Comparison of ENCODE assay signal across 8 cellular contexts in the genomic region with DNA sequence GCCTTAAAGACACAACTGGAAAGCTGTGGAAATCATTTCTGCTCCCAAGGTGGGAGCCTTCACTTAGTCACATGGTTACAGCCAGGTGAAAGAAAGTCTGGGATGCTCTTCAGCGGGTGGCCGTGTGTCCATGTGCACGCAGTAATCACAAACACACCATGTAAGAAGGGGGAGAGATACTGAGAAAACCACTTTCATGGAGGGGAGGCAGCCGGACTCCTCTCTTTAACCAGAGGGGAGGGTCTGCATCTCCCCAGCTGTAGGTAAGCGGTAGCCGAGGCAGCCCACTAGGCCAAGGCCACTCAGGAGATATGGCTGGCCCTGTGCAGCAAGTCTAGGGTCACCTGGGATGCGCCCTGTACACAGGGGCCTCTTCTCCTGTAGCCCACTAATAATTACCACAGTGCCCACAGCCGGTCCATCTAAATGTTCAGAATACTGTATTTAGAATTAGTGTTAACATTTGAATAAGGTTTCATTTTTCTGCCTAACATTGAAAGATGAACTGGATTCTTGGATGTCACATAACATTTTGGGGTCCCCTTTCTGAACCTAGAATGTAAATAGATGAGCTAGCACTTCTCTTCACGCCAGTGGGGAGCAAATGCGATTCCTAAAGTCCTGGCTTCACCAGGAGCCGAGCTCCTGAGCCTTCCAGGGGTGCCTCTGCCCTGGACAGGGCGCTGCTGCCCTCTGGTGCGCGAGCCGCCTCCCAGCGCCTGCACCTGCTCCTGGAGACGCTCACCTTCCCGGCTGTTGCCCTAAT. TPM values are rescaled to one million over a fixed set of nuclear protein-coding genes. Genes with fewer than 3 reads are reported as not detected.
A peak's percentile ranks its signal among the peaks of the same experiment; 100 is the strongest.
DNase-seq lines count a peak whose midpoint lies in the region; ATAC-seq and TF ChIP-seq lines count a peak whose summit lies in the region.

No MANE protein-coding gene starts in this region.

- TF ChIP-seq RAD21 in IMR-90 (IDR thresholded peaks at IDR 0.05; ENCODE audit: low read length) (peak; percentile 38), liver (IDR thresholded peaks at IDR 0.05) (peak; percentile 91 to 97)

- no peak overlapping the region for H3K56ac ChIP-seq in IMR-90 (ENCODE audit: extremely low read depth, insufficient read depth, low read length)

- H3K36me3 Mint-ChIP-seq in T-cell, result peaks cover 9% of the 10 kb centered on the region
- peaks cover 26% of the 10 kb centered on the region for H3K36me3 Mint-ChIP-seq in stimulated activated effector memory CD8-positive, alpha-beta T cell treated with anti-CD3 and anti-CD28 coated beads, Interleukin-12 subunit alpha, Interleukin-12 subunit beta, amount 100 ng/mL, for 72 hours

- H2AK9ac ChIP-seq in IMR-90 (replicated peaks; ENCODE audit: low read depth, low read length, poor library complexity), result no peak overlapping the region

- H3K9ac ChIP-seq in IMR-90 (ENCODE audit: low read depth, low read length), result no peak overlapping the region
- no peak overlapping the region for H3K9ac ChIP-seq in liver (ENCODE audit: low read depth in 1 of 2, low read length in 2 of 2)

- H2BK5ac ChIP-seq in IMR-90 (ENCODE audit: low read depth, low read length, poor library complexity, severe bottlenecking), result no peak overlapping the region

- no peak overlapping the region for H4K8ac ChIP-seq in IMR-90 (ENCODE audit: low read depth in 2 of 2, low read length in 2 of 2)

- H4K91ac ChIP-seq in IMR-90 (ENCODE audit: insufficient read depth, low read depth, low read length), result no peak overlapping the region

- H3K4me3 ChIP-seq in IMR-90 (ENCODE audit: insufficient read depth, low read depth, low read length), result no peak overlapping the region
- H3K4me3 ChIP-seq in brain microvascular endothelial cell (ENCODE audit: low read depth, low read length), result no peak overlapping the region
- no peak overlapping the region for H3K4me3 ChIP-seq in liver (ENCODE audit: low read depth in 1 of 3, low read length in 3 of 3)

- no peaks in the 10 kb centered on the region for H3K9me1 ChIP-seq in IMR-90 (ENCODE audit: insufficient read depth, low read length)

- H3K4me1 ChIP-seq in IMR-90 (ENCODE audit: control insufficient read depth, insufficient read depth, low read length), result no peaks in the 10 kb centered on the region
- no peaks in the 10 kb centered on the region for H3K4me1 ChIP-seq in liver (ENCODE audit: control insufficient read depth in 4 of 4, insufficient read depth in 4 of 4, low read length in 3 of 4)

- H3K27me3 ChIP-seq in IMR-90 (ENCODE audit: control insufficient read depth, insufficient read depth, low read length) (no peaks in the 10 kb centered on the region), brain microvascular endothelial cell (replicated peaks) (no peaks in the 10 kb centered on the region), liver (ENCODE audit: control insufficient read depth in 4 of 4, insufficient read depth in 4 of 4, low read length in 3 of 4) (no peaks in the 10 kb centered on the region)

- H4K5ac ChIP-seq in IMR-90 (ENCODE audit: low read depth, low read length), result no peak overlapping the region

- no peaks in the 10 kb centered on the region for H3K36me3 ChIP-seq in IMR-90 (ENCODE audit: control insufficient read depth, insufficient read depth, low read length)
- no peaks in the 10 kb centered on the region for H3K36me3 ChIP-seq in brain microvascular endothelial cell (replicated peaks)
- no peaks in the 10 kb centered on the region for H3K36me3 ChIP-seq in liver (ENCODE audit: control insufficient read depth in 4 of 4, insufficient read depth in 3 of 4, low read depth in 1 of 4, low read length in 3 of 4)

- H3K79me1 ChIP-seq in IMR-90 (ENCODE audit: low read depth in 1 of 2, low read length in 2 of 2), result no peaks in the 10 kb centered on the region

- TF ChIP-seq CTCF in IMR-90 (conservative IDR thresholded peaks at IDR 0.05; ENCODE audit: low read depth, low read length) (0 out of 2 replicates have a peak, but pooled peaks have one; percentile 26), brain microvascular endothelial cell (IDR thresholded peaks at IDR 0.05; ENCODE audit: low read depth, low read length, missing control alignments) (peak; percentile 64), liver (IDR thresholded peaks at IDR 0.05; ENCODE audit: low read depth, low read length, missing input control) (peak; percentile 81)

- no peak overlapping the region for H3K23ac ChIP-seq in IMR-90 (ENCODE audit: low read depth, low read length)

- no peak for TF ChIP-seq POLR2A in IMR-90 (IDR thresholded peaks at IDR 0.05; ENCODE audit: low read depth, low read length)

- no peak overlapping the region for H2BK20ac ChIP-seq in IMR-90 (ENCODE audit: low read depth, low read length)

- peaks cover 4 to 5% of the 10 kb centered on the region in 2 donors for H3K27me3 Mint-ChIP-seq in T-cell

- no CpG with 5 or more reads among the region's 18 CpGs for whole genome bisulfite sequencing in IMR-90 (ENCODE audit: extremely low coverage in 2 of 2, insufficient read length in 1 of 2), 2 experiments
- 44% methylated on average over 18 of the region's 18 CpGs for WGBS in liver

- no peak overlapping the region for H3K18ac ChIP-seq in IMR-90 (ENCODE audit: low read depth, low read length)

- ATAC-seq in GM19455 (IDR thresholded peaks at IDR 0.05; ENCODE audit: unreplicated experiment) (peak; percentile 75), IMR-90 (ENCODE audit: low read depth) (no peak), T-cell (replicated peaks in 1 of 4) (peak; percentile 66 to 77 (median 75))
- ATAC-seq in stimulated activated effector memory CD8-positive, alpha-beta T cell treated with anti-CD3 and anti-CD28 coated beads, Interleukin-12 subunit alpha, Interleukin-12 subunit beta, amount 100 ng/mL, for 72 hours, result peak; percentile 76

- H4K20me1 ChIP-seq in IMR-90 (ENCODE audit: insufficient read depth, low read length), result no peaks in the 10 kb centered on the region

- H3K4me3 Mint-ChIP-seq in T-cell, result no peak overlapping the region
- H3K4me3 Mint-ChIP-seq in stimulated activated effector memory CD8-positive, alpha-beta T cell treated with anti-CD3 and anti-CD28 coated beads, Interleukin-12 subunit alpha, Interleukin-12 subunit beta, amount 100 ng/mL, for 72 hours, result peak overlapping the region; percentile 44

- no peak overlapping the region for H2AFZ ChIP-seq in IMR-90 (replicated peaks; ENCODE audit: low read length, poor library complexity)

- H2BK120ac ChIP-seq in IMR-90 (ENCODE audit: low read depth, low read length), result no peak overlapping the region

- no peak overlapping the region for H3K4ac ChIP-seq in IMR-90 (ENCODE audit: low read depth, low read length)

- H3K27ac ChIP-seq in IMR-90 (ENCODE audit: insufficient read depth, low read length), result no peak overlapping the region
- no peak overlapping the region for H3K27ac ChIP-seq in brain microvascular endothelial cell
- H3K27ac ChIP-seq in liver (ENCODE audit: low read depth in 1 of 2, low read length in 2 of 2), result no peak overlapping the region

- no TSS peak for BruUV-seq in IMR-90 (replicated peaks; lab: Mats Ljungman, UMichigan)

- H3K9me3 ChIP-seq in IMR-90 (ENCODE audit: control insufficient read depth, insufficient read depth, low read length), result peaks cover 14% of the 10 kb centered on the region
- H3K9me3 ChIP-seq in liver (ENCODE audit: control insufficient read depth in 4 of 4, low read length in 3 of 4), result no peaks in the 10 kb centered on the region

- in situ Hi-C loops in Caki2 (cut with HindIII; ENCODE audit: low pct_unique_long_range_greater_than_20kb, low sequenced_read_pairs) (no loop called here), IMR-90 (cut with MboI; ENCODE audit: low sequenced_read_pairs) (no loop called here), brain microvascular endothelial cell (cut with HindIII; ENCODE audit: low pct_ligation_motif_present, low sequenced_read_pairs) (no loop called here)

- CTCF ChIA-PET in IMR-90 (lab: Yijun Ruan, JAX), result interaction anchor here (0.5 kb wide), 1 partner anchor 484 kb away, joined by 4 read pairs; no protein-coding TSS in a partner anchor
- CTCF ChIA-PET in T-cell (lab: Charles Lee), result interaction anchor here (0.6 to 2.3 kb wide), 12 partner anchors 18 to 367 kb away, joined by 3 to 16 read pairs (median 5); a partner anchor contains a TSS

- intact Hi-C loops in IMR-90 (cut with micrococcal nuclease), result loop anchor here (5.0 kb wide), 1 partner anchor 355 kb away; no protein-coding TSS in a partner anchor

- H3K4me2 ChIP-seq in IMR-90 (ENCODE audit: low read depth, low read length), result no peak overlapping the region

- POLR2A ChIA-PET in IMR-90 (lab: Charles Lee; ENCODE audit: unreplicated experiment), result interaction anchor here (0.6 kb wide), 1 partner anchor 1946 kb away, joined by 5 read pairs; no protein-coding TSS in a partner anchor
- POLR2A ChIA-PET in T-cell (lab: Charles Lee), result interaction anchor here in 1 of 2 donors (0.5 kb wide), 1 partner anchor 208 kb away, joined by 4 read pairs; no protein-coding TSS in a partner anchor

- dilution Hi-C loops in IMR-90 (cut with HindIII; ENCODE audit: low sequenced_read_pairs, unreplicated experiment), result no loop called here

- no peak overlapping the region for H2BK15ac ChIP-seq in IMR-90 (ENCODE audit: low read depth, low read length)

- H3K14ac ChIP-seq in IMR-90 (replicated peaks; ENCODE audit: low read depth, low read length), result no peak overlapping the region

- H3K9me3 Mint-ChIP-seq in T-cell, result no peaks in the 10 kb centered on the region
- no peaks in the 10 kb centered on the region for H3K9me3 Mint-ChIP-seq in stimulated activated effector memory CD8-positive, alpha-beta T cell treated with anti-CD3 and anti-CD28 coated beads, Interleukin-12 subunit alpha, Interleukin-12 subunit beta, amount 100 ng/mL, for 72 hours

- peaks cover 0 to 42% (median 29%) of the 10 kb centered on the region in 3 donors for H3K4me1 Mint-ChIP-seq in T-cell
- peaks cover 24% of the 10 kb centered on the region for H3K4me1 Mint-ChIP-seq in stimulated activated effector memory CD8-positive, alpha-beta T cell treated with anti-CD3 and anti-CD28 coated beads, Interleukin-12 subunit alpha, Interleukin-12 subunit beta, amount 100 ng/mL, for 72 hours

- peak overlapping the region; percentile 56 to 74 for H3K27ac Mint-ChIP-seq in T-cell
- peak overlapping the region; percentile 74 for H3K27ac Mint-ChIP-seq in stimulated activated effector memory CD8-positive, alpha-beta T cell treated with anti-CD3 and anti-CD28 coated beads, Interleukin-12 subunit alpha, Interleukin-12 subunit beta, amount 100 ng/mL, for 72 hours

- no peak overlapping the region for H2AK5ac ChIP-seq in IMR-90 (ENCODE audit: low read depth, low read length)

- DNase-seq in Caki2 (ENCODE audit: low read depth) (peak; percentile 29), IMR-90 (no peak), T-cell (peak in 24 of 34 experiments; percentile 22 to 63 (median 40)), brain microvascular endothelial cell (no peak), hippocampal formation (lab: John Stamatoyannopoulos, UW) (no peak)
- peak in 1 of 2 donors; percentile 66 for DNase-seq in stimulated activated effector memory CD8-positive, alpha-beta T cell treated with anti-CD3 and anti-CD28 coated beads, Interleukin-12 subunit alpha, Interleukin-12 subunit beta, amount 100 ng/mL, for 72 hours (ENCODE audit: low spot score in 2 of 2)

RNA-seq across cellular contexts. Expression of a gene that starts 15.9 kb away (rescaled TPM):
- total RNA-seq in Caki2 (2014; rRNA removed; shearing (Covaris generic); ENCODE audit: low replicate concordance), result not detected in 2 replicates
- total RNA-seq in IMR-90 (2012; rRNA removed) (not detected in 2 replicates), T-cell (not detected), liver (not detected)
- polyA plus RNA-seq in IMR-90 (2012; rRNA removed) (not detected in 2 replicates), liver (not detected)
- not detected in 2 replicates for polyA plus RNA-seq in IMR-90 (2012; cell fraction: cytosol; rRNA removed)
- not detected in 2 replicates for polyA plus RNA-seq in IMR-90 (2012; cell fraction: nucleus; rRNA removed; ENCODE audit: low replicate concordance)

RNA-seq across cellular contexts. Expression of a gene that starts 19.0 kb away (rescaled TPM):
- total RNA-seq in Caki2 (2014; rRNA removed; shearing (Covaris generic); ENCODE audit: low replicate concordance), result 2.1 and 2.3 TPM in 2 replicates
- total RNA-seq in IMR-90 (2012; rRNA removed), result not detected in 2 replicates
- not detected in 2 replicates for polyA plus RNA-seq in IMR-90 (2012; rRNA removed)
- polyA plus RNA-seq in IMR-90 (2012; cell fraction: cytosol; rRNA removed), result not detected in 2 replicates
- polyA plus RNA-seq in IMR-90 (2012; cell fraction: nucleus; rRNA removed; ENCODE audit: low replicate concordance), result not detected in 2 replicates
- 10 to 100 TPM in 3 of 5 donors, 1 to 10 TPM in 2; 3.2 to 19.4 (median 15.0) TPM for total RNA-seq in T-cell
- 1 to 10 TPM in 1 of 2 donors, not detected in 1; 8.4 TPM for total RNA-seq in liver
- polyA plus RNA-seq in liver, result under 1 TPM in 1 of 2 donors, not detected in 1; 0.02 TPM

Comparison
In these comparisons a context has a peak if more than half of its experiments do, and no peak if none do; other contexts are left out.
1. DNase-seq: peak in Caki2 (single experiment) and T-cell (24 of 34); none in IMR-90 (single experiment), brain microvascular endothelial cell (single experiment) and hippocampal formation (0 of 2).
2. CTCF ChIP-seq: peak in every context shown above with its lines; median percentile 81 in liver; 64 in brain microvascular endothelial cell; 26 in IMR-90.